9 cellular contexts compared by ENCODE assay signal in genomic region chr3:141440942-141441341, GRCh38.
DNase-seq lines count a peak whose midpoint lies in the region; ATAC-seq and TF ChIP-seq lines count a peak whose summit lies in the region.
"Had no signal": no experiment of that assay in that cellular context is flagged by ENCODE, and none has a peak within 500 bp of the region (broad histone marks: within the 10 kb centered on the region; RNA-seq: fewer than 3 reads in every experiment).

No MANE protein-coding gene starts in this region.

- H3K27ac ChIP-seq in duodenal mucosa (ENCODE audit: low read depth, low read length) = peak overlapping the region; percentile 5
- H3K27ac ChIP-seq: SK-N-MC had no signal

- peaks cover 36 to 48% of the 10 kb centered on the region in 2 donors for H3K36me3 ChIP-seq in duodenal mucosa (ENCODE audit: control insufficient read depth in 1 of 2, insufficient read depth in 2 of 2, low read length in 2 of 2)

- TF ChIP-seq CTCF in GM13977 (IDR thresholded peaks at IDR 0.05; ENCODE audit: extremely low read depth, insufficient read depth, missing control alignments) = no peak

- no peaks in the 10 kb centered on the region for H3K9me3 Mint-ChIP-seq in stimulated activated effector memory CD8-positive, alpha-beta T cell treated with anti-CD3 and anti-CD28 coated beads, Interleukin-12 subunit alpha, Interleukin-12 subunit beta, amount 100 ng/mL, for 72 hours

- peaks cover 98% of the 10 kb centered on the region for H3K36me3 Mint-ChIP-seq in stimulated activated effector memory CD8-positive, alpha-beta T cell treated with anti-CD3 and anti-CD28 coated beads, Interleukin-12 subunit alpha, Interleukin-12 subunit beta, amount 100 ng/mL, for 72 hours

- H3K4me1 Mint-ChIP-seq in stimulated activated effector memory CD8-positive, alpha-beta T cell treated with anti-CD3 and anti-CD28 coated beads, Interleukin-12 subunit alpha, Interleukin-12 subunit beta, amount 100 ng/mL, for 72 hours = peaks cover 44% of the 10 kb centered on the region

- H3K27me3 ChIP-seq in duodenal mucosa (ENCODE audit: control insufficient read depth in 1 of 2, insufficient read depth in 2 of 2, low read length in 2 of 2) = no peaks in the 10 kb centered on the region

- H3K4me1 ChIP-seq in duodenal mucosa (ENCODE audit: control insufficient read depth in 1 of 2, insufficient read depth in 2 of 2, low read length in 2 of 2) = peaks cover 26 to 27% of the 10 kb centered on the region in 2 donors

- ATAC-seq in GM19438 (IDR thresholded peaks at IDR 0.05; ENCODE audit: low read depth, unreplicated experiment) (peak; percentile 10), HG03139 (IDR thresholded peaks at IDR 0.05; ENCODE audit: unreplicated experiment) (peak; percentile 17), GM18868 (IDR thresholded peaks at IDR 0.05; ENCODE audit: unreplicated experiment) (no peak)
- peak; percentile 55 for ATAC-seq in stimulated activated effector memory CD8-positive, alpha-beta T cell treated with anti-CD3 and anti-CD28 coated beads, Interleukin-12 subunit alpha, Interleukin-12 subunit beta, amount 100 ng/mL, for 72 hours

- H3K4me3 ChIP-seq in duodenal mucosa (ENCODE audit: low read depth in 1 of 2, low read length in 2 of 2) = no peak overlapping the region
- H3K4me3 ChIP-seq: SK-N-MC had no signal

- H3K27ac Mint-ChIP-seq in stimulated activated effector memory CD8-positive, alpha-beta T cell treated with anti-CD3 and anti-CD28 coated beads, Interleukin-12 subunit alpha, Interleukin-12 subunit beta, amount 100 ng/mL, for 72 hours = peak overlapping the region; percentile 87

- no peak overlapping the region for H3K9ac ChIP-seq in duodenal mucosa (ENCODE audit: low read depth in 1 of 2, low read length in 2 of 2)

- DNase-seq in stimulated activated effector memory CD8-positive, alpha-beta T cell treated with anti-CD3 and anti-CD28 coated beads, Interleukin-12 subunit alpha, Interleukin-12 subunit beta, amount 100 ng/mL, for 72 hours (ENCODE audit: low spot score in 2 of 2) = no peak
- DNase-seq in GM13977 (ENCODE audit: low spot score) (no peak), NCI-H748 treated with DMSO at 0.1 percent for 48 hours (lab: John Stamatoyannopoulos, UW) (no peak), NCI-H2196 treated with DMSO at 0.1 percent for 48 hours (lab: John Stamatoyannopoulos, UW; ENCODE audit: unreplicated experiment) (no peak)

- peak overlapping the region; percentile 49 for H3K4me3 Mint-ChIP-seq in stimulated activated effector memory CD8-positive, alpha-beta T cell treated with anti-CD3 and anti-CD28 coated beads, Interleukin-12 subunit alpha, Interleukin-12 subunit beta, amount 100 ng/mL, for 72 hours

- in situ Hi-C loops in GM13977 (cut with MboI; ENCODE audit: low pct_unique_long_range_greater_than_20kb, low sequenced_read_pairs, unreplicated experiment) = no loop called here

- no peaks in the 10 kb centered on the region for H3K9me3 ChIP-seq in duodenal mucosa (ENCODE audit: control insufficient read depth in 1 of 2, low read length in 2 of 2)
